Comparison of ENCODE assay signal across 1 cellular context in genomic region chr3:161371441-161372320, GRCh38.
TF ChIP-seq lines count a peak whose summit lies in the region.

SPTSSB (minus strand) TSS chr3:161371517; CDS start chr3:161346323, 25,194 bp downstream.

TF ChIP-seq in K562, 482 proteins besides CTCF, POLR2A, EP300 and RAD21 (continued from another document):
- TF ChIP-seq DEAF1 (CRISPR knock-in tag; IDR thresholded peaks at IDR 0.05) (no peak), BRD9 (IDR thresholded peaks at IDR 0.05; ENCODE audit: low read depth, partially characterized antibody) (no peak), ZNF316 (IDR thresholded peaks at IDR 0.05) (no peak), ETV1 (tag; conservative IDR thresholded peaks at IDR 0.05; ENCODE audit: low read depth) (no peak), MCM3 (IDR thresholded peaks at IDR 0.05) (no peak)
- TF ChIP-seq, protein P1, sequence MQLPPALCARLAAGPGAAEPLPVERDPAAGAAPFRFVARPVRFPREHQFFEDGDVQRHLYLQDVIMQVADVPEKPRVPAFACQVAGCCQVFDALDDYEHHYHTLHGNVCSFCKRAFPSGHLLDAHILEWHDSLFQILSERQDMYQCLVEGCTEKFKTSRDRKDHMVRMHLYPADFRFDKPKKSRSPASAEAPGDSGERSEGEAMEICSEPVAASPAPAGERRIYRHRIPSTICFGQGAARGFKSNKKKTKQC (CRISPR knock-in tag; IDR thresholded peaks at IDR 0.05), result no peak
